ENCODE assay signal across 9 cellular contexts in genomic region chr5:129459485-129460120, GRCh38. TPM values are rescaled to one million over a fixed set of nuclear protein-coding genes. Genes with fewer than 3 reads are reported as not detected.
DNase-seq lines count a peak whose midpoint lies in the region; ATAC-seq and TF ChIP-seq lines count a peak whose summit lies in the region.
"Had no signal": no experiment of that assay in that cellular context is flagged by ENCODE, and none has a peak within 500 bp of the region (broad histone marks: within the 10 kb centered on the region; RNA-seq: fewer than 3 reads in every experiment).

No MANE protein-coding gene starts in this region.

- H3K9me3 ChIP-seq in psoas muscle: no peaks in the 10 kb centered on the region

- DNase-seq in GM06990 (ENCODE audit: extremely low read depth, insufficient read length): peak; percentile 9
- DNase-seq in WTC11 (ENCODE audit: low spot score): peak; percentile 72
- peak; percentile 65 for DNase-seq in left ventricle myocardium superior
- peak; percentile 16 to 50 for DNase-seq in psoas muscle
- no peak for DNase-seq in activated naive CD4-positive, alpha-beta T cell treated with anti-CD3 and anti-CD28 coated beads, Interleukin-2, amount 50 U/mL, for 16 hours
- DNase-seq in NCI-H446 (lab: John Stamatoyannopoulos, UW): no peak
- DNase-seq: cortex of kidney had no signal

- TF ChIP-seq CTCF in GM06990 (IDR thresholded peaks at IDR 0.05; ENCODE audit: insufficient read depth, low read length, poor library complexity, severe bottlenecking): no peak
- TF ChIP-seq CTCF in WTC11 (IDR thresholded peaks at IDR 0.05): no peak
- no peak for TF ChIP-seq CTCF in psoas muscle (IDR thresholded peaks at IDR 0.05)

- peak overlapping the region; percentile 78 for H3K4me3 Mint-ChIP-seq in WTC11

- peaks cover 53% of the 10 kb centered on the region for H3K4me1 Mint-ChIP-seq in WTC11

- H3K9me3 Mint-ChIP-seq in WTC11: peaks cover 4% of the 10 kb centered on the region

- ATAC-seq in WTC11 (peak; percentile 75), left ventricle myocardium superior (peak; percentile 87), psoas muscle (peak; percentile 30 to 75 (median 61)), GM19397 (IDR thresholded peaks at IDR 0.05; ENCODE audit: unreplicated experiment) (no peak), HG02678 (IDR thresholded peaks at IDR 0.05; ENCODE audit: unreplicated experiment) (no peak)

- POLR2A ChIA-PET in WTC11 (lab: Charles Lee): interaction anchor here (0.8 to 1.5 kb wide), 3 partner anchors 37 to 365 kb away, joined by 3 to 5 read pairs (median 4); partner anchors contain the start of gene ISOC1

- H3K27me3 ChIP-seq in GM06990 (replicated peaks; ENCODE audit: control insufficient read depth, insufficient read depth, low read length) (no peaks in the 10 kb centered on the region; the same call in 1 of the 2 replicates), psoas muscle (ENCODE audit: insufficient read depth in 3 of 3, low read length in 2 of 3) (peaks cover 0 to 26% (median 0%) of the 10 kb centered on the region in 3 donors)

- H3K4me1 ChIP-seq in psoas muscle: peaks cover 5% of the 10 kb centered on the region

- H3K36me3 ChIP-seq in GM06990 (ENCODE audit: control insufficient read depth, insufficient read depth, low read length) (no peaks in the 10 kb centered on the region), psoas muscle (ENCODE audit: insufficient read depth in 1 of 2, low read depth in 1 of 2) (no peaks in the 10 kb centered on the region)

- H3K27me3 Mint-ChIP-seq in WTC11 (ENCODE audit: low read depth): no peaks in the 10 kb centered on the region

- CTCF ChIA-PET in WTC11 (lab: Charles Lee): interaction anchor here (2.9 kb wide), 1 partner anchor 307 kb away, joined by 17 read pairs; no protein-coding TSS in a partner anchor

- 9 to 11% (median 10%) methylated on average over 37 of the region's 37 CpGs for WGBS in psoas muscle, 3 donors

- peak overlapping the region; percentile 75 for H3K27ac Mint-ChIP-seq in WTC11

- H3K4me3 ChIP-seq in GM06990 (replicated peaks; ENCODE audit: low read depth, low read length): no peak overlapping the region
- H3K4me3 ChIP-seq in psoas muscle: peak overlapping the region; percentile 65

- no peak overlapping the region for H3K27ac ChIP-seq in psoas muscle

- intact Hi-C loops in left ventricle myocardium superior (cut with micrococcal nuclease): no loop called here
- intact Hi-C loops in psoas muscle (cut with DNase I): no loop called here

- peaks cover 7% of the 10 kb centered on the region; the same call in 1 of the 2 replicates for H3K36me3 Mint-ChIP-seq in WTC11

TF ChIP-seq in WTC11, 78 proteins besides CTCF, POLR2A, EP300 and RAD21 (continues in another document):
- TF ChIP-seq USF1 (CRISPR knock-in tag; IDR thresholded peaks at IDR 0.05) (peak; percentile 77), STAT6 (CRISPR knock-in tag; conservative IDR thresholded peaks at IDR 0.05; ENCODE audit: low read depth) (no peak), ZNF232 (CRISPR knock-in tag; IDR thresholded peaks at IDR 0.05) (peak; percentile 93), ZNF138 (CRISPR knock-in tag; conservative IDR thresholded peaks at IDR 0.05) (no peak), ZNF423 (CRISPR knock-in tag; IDR thresholded peaks at IDR 0.05) (no peak), PRRX2 (CRISPR knock-in tag; IDR thresholded peaks at IDR 0.05) (no peak), ZNF263 (CRISPR knock-in tag; IDR thresholded peaks at IDR 0.05; ENCODE audit: low read depth) (no peak), TEAD4 (CRISPR knock-in tag; IDR thresholded peaks at IDR 0.05) (no peak), EMX1 (CRISPR knock-in tag; IDR thresholded peaks at IDR 0.05) (no peak), ZBTB21 (CRISPR knock-in tag; IDR thresholded peaks at IDR 0.05; ENCODE audit: borderline replicate concordance) (0 out of 2 replicates have a peak, but pooled peaks have one; percentile 31), NR1H2 (CRISPR knock-in tag; IDR thresholded peaks at IDR 0.05) (no peak), ERG (CRISPR knock-in tag; IDR thresholded peaks at IDR 0.05) (no peak), IRF1 (CRISPR knock-in tag; IDR thresholded peaks at IDR 0.05) (no peak; the same call in 1 of the 2 replicates), ZNF416 (CRISPR knock-in tag; IDR thresholded peaks at IDR 0.05) (no peak), TEAD1 (CRISPR knock-in tag; IDR thresholded peaks at IDR 0.05) (peak; percentile 61), ZNF425 (CRISPR knock-in tag; conservative IDR thresholded peaks at IDR 0.05) (no peak), NFE2L1 (CRISPR knock-in tag; IDR thresholded peaks at IDR 0.05) (peak; percentile 62; the same call in 1 of the 2 replicates)

RNA-seq across cellular contexts. Expression of gene ADAMTS19, which starts 0.5 kb away (rescaled TPM):
- total RNA-seq in WTC11 (2021): 28.0 to 30.5 TPM (median 28.5 TPM) in 3 replicates
- total RNA-seq in left ventricle myocardium superior: 1.1 TPM
- total RNA-seq in psoas muscle: under 1 TPM in 3 of 4 donors, not detected in 1; 0.34 to 0.69 (median 0.52) TPM
- under 1 TPM; 0.01 to 0.14 (median 0.08) TPM for polyA plus RNA-seq in psoas muscle

Comparison
In these comparisons a context has a peak if more than half of its experiments do, and no peak if none do; other contexts are left out.
1. DNase-seq: peak in GM06990 (single experiment), WTC11 (single experiment), left ventricle myocardium superior (single experiment) and psoas muscle (2 of 2); none in activated naive CD4-positive, alpha-beta T cell treated with anti-CD3 and anti-CD28 coated beads, Interleukin-2, amount 50 U/mL, for 16 hours (single experiment) and NCI-H446 (0 of 2).
2. ATAC-seq: peak in WTC11 (single experiment), left ventricle myocardium superior (single experiment) and psoas muscle (4 of 4); none in GM19397 (single experiment) and HG02678 (single experiment).
3. RNA of gene ADAMTS19, which starts 0.5 kb away (total RNA-seq): 28.0 to 30.5 TPM in WTC11; 1.1 TPM in left ventricle myocardium superior (single experiment) and 0.34 to 0.69 TPM in psoas muscle; every median in the first group is over 10 times any median in the second.